ENCODE assay signal across 1 cellular context in genomic region chr5:82277987-82278710, GRCh38.
TF ChIP-seq lines count a peak whose summit lies in the region.

TSS of gene RPS23 (minus strand) at chr5:82278354. CDS start at chr5:82278323, 31 bp downstream.

TF ChIP-seq in HepG2, 621 proteins besides CTCF, POLR2A, EP300 and RAD21 (continued from another document and continues in another):
- TF ChIP-seq PAXIP1 (CRISPR knock-in tag; conservative IDR thresholded peaks at IDR 0.05): no peak
- peak; percentile 63; the same call in 1 of the 2 replicates for TF ChIP-seq TEAD2 (CRISPR knock-in tag; IDR thresholded peaks at IDR 0.05)
- no peak for TF ChIP-seq SETDB1 (CRISPR knock-in tag; IDR thresholded peaks at IDR 0.05; ENCODE audit: borderline replicate concordance)
- no peak for TF ChIP-seq RCOR2 (CRISPR knock-in tag; IDR thresholded peaks at IDR 0.05)
- TF ChIP-seq TRAFD1 (CRISPR knock-in tag; IDR thresholded peaks at IDR 0.05; ENCODE audit: borderline replicate concordance): no peak
- TF ChIP-seq CREBL2 (CRISPR knock-in tag; IDR thresholded peaks at IDR 0.05; ENCODE audit: borderline replicate concordance): 0 out of 2 replicates have a peak, but pooled peaks have one; percentile 7
- peak; percentile 23; the same call in 1 of the 2 replicates for TF ChIP-seq FOXA3 (CRISPR knock-in tag; IDR thresholded peaks at IDR 0.05)
- 0 out of 2 replicates have a peak, but pooled peaks have one; percentile 4 for TF ChIP-seq ZNF205 (CRISPR knock-in tag; IDR thresholded peaks at IDR 0.05)
- no peak for TF ChIP-seq MAFK (conservative IDR thresholded peaks at IDR 0.05 in 1 of 2, IDR thresholded peaks at IDR 0.05 in 1 of 2; ENCODE audit: low read length in 2 of 2)
- TF ChIP-seq ZNF232 (CRISPR knock-in tag; IDR thresholded peaks at IDR 0.05; ENCODE audit: borderline replicate concordance): 0 out of 2 replicates have a peak, but pooled peaks have one; percentile 70
- TF ChIP-seq HNRNPLL (IDR thresholded peaks at IDR 0.05; ENCODE audit: low read depth, low read length, poor library complexity, severe bottlenecking): peak; percentile 48
- no peak for TF ChIP-seq ZEB1 (IDR thresholded peaks at IDR 0.05; ENCODE audit: insufficient replicate concordance, low read depth)
- no peak for TF ChIP-seq ZNF251 (CRISPR knock-in tag; IDR thresholded peaks at IDR 0.05)
- TF ChIP-seq ZNF569 (CRISPR knock-in tag; IDR thresholded peaks at IDR 0.05; ENCODE audit: borderline replicate concordance): no peak
- TF ChIP-seq ZNF776 (CRISPR knock-in tag; IDR thresholded peaks at IDR 0.05): no peak
- TF ChIP-seq ZNF564 (CRISPR knock-in tag; IDR thresholded peaks at IDR 0.05): no peak
- TF ChIP-seq KLF9 (CRISPR knock-in tag; IDR thresholded peaks at IDR 0.05; ENCODE audit: low read depth): no peak
- TF ChIP-seq ZNF281 (CRISPR knock-in tag; IDR thresholded peaks at IDR 0.05; ENCODE audit: borderline replicate concordance): no peak; the same call in 1 of the 2 replicates
- no peak for TF ChIP-seq ZIK1 (CRISPR knock-in tag; IDR thresholded peaks at IDR 0.05; ENCODE audit: borderline replicate concordance, low read depth)
- no peak for TF ChIP-seq ZBTB25 (CRISPR knock-in tag; IDR thresholded peaks at IDR 0.05)
- TF ChIP-seq ZNF570 (CRISPR knock-in tag; IDR thresholded peaks at IDR 0.05; ENCODE audit: borderline replicate concordance): no peak
- no peak for TF ChIP-seq ZNF136 (CRISPR knock-in tag; IDR thresholded peaks at IDR 0.05; ENCODE audit: low read depth)
- TF ChIP-seq ZNF75D (CRISPR knock-in tag; IDR thresholded peaks at IDR 0.05; ENCODE audit: borderline replicate concordance): no peak
- TF ChIP-seq TAF15 (IDR thresholded peaks at IDR 0.05; ENCODE audit: low read depth, low read length, poor library complexity, severe bottlenecking): no peak
- no peak for TF ChIP-seq IRF9 (CRISPR knock-in tag; IDR thresholded peaks at IDR 0.05; ENCODE audit: borderline replicate concordance)
- no peak; the same call in 1 of the 2 replicates for TF ChIP-seq PPARG (CRISPR knock-in tag; conservative IDR thresholded peaks at IDR 0.05)
- no peak for TF ChIP-seq ZFYVE20 (CRISPR knock-in tag; IDR thresholded peaks at IDR 0.05; ENCODE audit: borderline replicate concordance, low read depth)
- no peak for TF ChIP-seq NFE2 (CRISPR knock-in tag; IDR thresholded peaks at IDR 0.05)
- TF ChIP-seq ZNF275 (CRISPR knock-in tag; IDR thresholded peaks at IDR 0.05; ENCODE audit: borderline replicate concordance): no peak
- TF ChIP-seq ZNF704 (CRISPR knock-in tag; IDR thresholded peaks at IDR 0.05; ENCODE audit: borderline replicate concordance): peak; percentile 85
- TF ChIP-seq ZNF605 (CRISPR knock-in tag; IDR thresholded peaks at IDR 0.05): peak; percentile 71
- peak; percentile 68; the same call in 1 of the 2 replicates for TF ChIP-seq ZBTB43 (CRISPR knock-in tag; conservative IDR thresholded peaks at IDR 0.05)
- TF ChIP-seq MAZ (IDR thresholded peaks at IDR 0.05; ENCODE audit: borderline replicate concordance, low read depth, low read length): no peak
- TF ChIP-seq MAZ (CRISPR knock-in tag; IDR thresholded peaks at IDR 0.05; ENCODE audit: low read depth): 0 out of 2 replicates have a peak, but pooled peaks have one; percentile 27
- no peak for TF ChIP-seq MBNL3 (CRISPR knock-in tag; conservative IDR thresholded peaks at IDR 0.05)
- peak; percentile 34 for TF ChIP-seq CEBPG (CRISPR knock-in tag; IDR thresholded peaks at IDR 0.05)
- no peak for TF ChIP-seq TBL1XR1 (IDR thresholded peaks at IDR 0.05; ENCODE audit: borderline replicate concordance, low read length, partially characterized antibody)
- TF ChIP-seq ZNF703 (CRISPR knock-in tag; IDR thresholded peaks at IDR 0.05; ENCODE audit: borderline replicate concordance): 0 out of 2 replicates have a peak, but pooled peaks have one; percentile 57
- no peak for TF ChIP-seq ZNF7 (CRISPR knock-in tag; IDR thresholded peaks at IDR 0.05)
- no peak for TF ChIP-seq NFE2L2 (IDR thresholded peaks at IDR 0.05; ENCODE audit: low read length)
- no peak for TF ChIP-seq FOXP1 (IDR thresholded peaks at IDR 0.05)
- no peak for TF ChIP-seq FOXP1 (CRISPR knock-in tag; IDR thresholded peaks at IDR 0.05)
- no peak for TF ChIP-seq ZSCAN29 (CRISPR knock-in tag; conservative IDR thresholded peaks at IDR 0.05)
